In genomic region chr16:29809031-29809747, GRCh38 we compare ENCODE assay signal across 10 cellular contexts. TPM values are rescaled to one million over a fixed set of nuclear protein-coding genes. Genes with fewer than 3 reads are reported as not detected.
A peak's percentile ranks its signal among the peaks of the same experiment; 100 is the strongest.
DNase-seq lines count a peak whose midpoint lies in the region; ATAC-seq and TF ChIP-seq lines count a peak whose summit lies in the region.
"Had no signal": no experiment of that assay in that cellular context is flagged by ENCODE, and none has a peak within 500 bp of the region (broad histone marks: within the 10 kb centered on the region; RNA-seq: fewer than 3 reads in every experiment).

No MANE protein-coding gene starts in this region.

- H3K27ac ChIP-seq in heart left ventricle, result peak overlapping the region in 10 of 12 donors; percentile 19 to 99 (median 92)
- H3K27ac ChIP-seq in ascending aorta, result peak overlapping the region; percentile 88 to 94
- H3K27ac ChIP-seq in upper lobe of right lung, result peak overlapping the region; percentile 89
- H3K27ac ChIP-seq: epithelial cell of prostate had no signal

- 73 to 84% (median 74%) methylated on average over 6 to 31 of the region's 31 CpGs for WGBS in heart left ventricle, 4 donors

- no peak for ATAC-seq in heart left ventricle
- no peak for ATAC-seq in memory B cell (ENCODE audit: low read depth)
- ATAC-seq in upper lobe of right lung, result no peak
- ATAC-seq in GM19452 (IDR thresholded peaks at IDR 0.05; ENCODE audit: unreplicated experiment), result no peak
- ATAC-seq in GM18868 (IDR thresholded peaks at IDR 0.05; ENCODE audit: unreplicated experiment), result no peak

- H3K36me3 ChIP-seq in heart left ventricle, result peaks cover 0 to 25% (median 18%) of the 10 kb centered on the region in 9 donors
- peaks cover 14 to 19% of the 10 kb centered on the region in 2 donors for H3K36me3 ChIP-seq in ascending aorta
- peaks cover 21% of the 10 kb centered on the region for H3K36me3 ChIP-seq in upper lobe of right lung

- peaks cover 3 to 72% (median 62%) of the 10 kb centered on the region in 12 donors for H3K4me1 ChIP-seq in heart left ventricle
- peaks cover 18 to 49% of the 10 kb centered on the region in 2 donors for H3K4me1 ChIP-seq in ascending aorta
- peaks cover 45% of the 10 kb centered on the region for H3K4me1 ChIP-seq in upper lobe of right lung

- H3K9me3 ChIP-seq in heart left ventricle (no peaks in the 10 kb centered on the region), ascending aorta (no peaks in the 10 kb centered on the region), upper lobe of right lung (no peaks in the 10 kb centered on the region)

- H3K27me3 ChIP-seq in heart left ventricle (peaks cover 0 to 4% (median 0%) of the 10 kb centered on the region in 9 donors), ascending aorta (no peaks in the 10 kb centered on the region), upper lobe of right lung (no peaks in the 10 kb centered on the region)

- intact Hi-C loops in heart left ventricle (cut with DNase I), result loop anchor here in 2 of 10 donors (5.0 to 10.0 kb wide), 4 partner anchors 168 to 258 kb away; partner anchors contain the start of genes HIRIP3 (in 2 of the 2), INO80E (in 2 of the 2) and ALDOA (in 1 of the 2)
- intact Hi-C loops in cardiac septum (cut with DNase I), result no loop called here
- intact Hi-C loops in ascending aorta (cut with DNase I), result loop anchor here (5.0 to 10.0 kb wide), 5 partner anchors 118 to 1646 kb away; partner anchors contain the start of genes ALDOA, ARMC5, HIRIP3 and INO80E
- intact Hi-C loops in upper lobe of right lung (cut with DNase I), result no loop called here

- DNase-seq in heart left ventricle (peak in 2 of 5 donors; percentile 34 to 63), cardiac septum (ENCODE audit: low spot score) (no peak), ascending aorta (ENCODE audit: low spot score in 2 of 2) (no peak), memory B cell (ENCODE audit: low spot score in 2 of 2) (no peak), upper lobe of right lung (peak; percentile 65), DMS153 treated with DMSO at 0.1 percent for 48 hours (lab: John Stamatoyannopoulos, UW; ENCODE audit: unreplicated experiment) (no peak)
- DNase-seq: NCI-H2107 had no signal

- peaks cover 43% of the 10 kb centered on the region for H3K4me1 Mint-ChIP-seq in memory B cell

- no peak for TF ChIP-seq POLR2A in heart left ventricle (IDR thresholded peaks at IDR 0.05)

- H3K4me3 Mint-ChIP-seq in memory B cell, result peak overlapping the region; percentile 84

- peak overlapping the region in 4 of 12 donors; percentile 14 to 77 (median 65) for H3K4me3 ChIP-seq in heart left ventricle
- peak overlapping the region; percentile 64 to 75 for H3K4me3 ChIP-seq in ascending aorta
- peak overlapping the region; percentile 60 for H3K4me3 ChIP-seq in upper lobe of right lung

- H3K9me3 Mint-ChIP-seq in memory B cell, result no peaks in the 10 kb centered on the region

- H3K27ac Mint-ChIP-seq in memory B cell, result no peak overlapping the region

- H3K36me3 Mint-ChIP-seq in memory B cell, result peaks cover 8% of the 10 kb centered on the region

- no peak for TF ChIP-seq CTCF in heart left ventricle (IDR thresholded peaks at IDR 0.05)
- TF ChIP-seq CTCF in ascending aorta (IDR thresholded peaks at IDR 0.05), result no peak
- TF ChIP-seq CTCF in upper lobe of right lung (IDR thresholded peaks at IDR 0.05), result no peak

- H3K27me3 Mint-ChIP-seq in memory B cell, result peaks cover 3% of the 10 kb centered on the region

RNA-seq across cellular contexts. Expression of gene PRRT2, which starts 2.8 kb away (rescaled TPM):
- total RNA-seq in heart left ventricle (1 to 10 TPM in 5 of 9 donors, under 1 TPM in 3, not detected in 1; 0.38 to 1.8 (median 1.3) TPM), cardiac septum (2.1 TPM), ascending aorta (5.0 TPM), upper lobe of right lung (2.7 TPM)
- polyA plus RNA-seq in heart left ventricle, result 1 to 10 TPM in 1 of 2 donors, under 1 TPM in 1; 0.24 to 3.2 TPM

RNA-seq across cellular contexts. Expression of gene MAZ, which starts 2.9 kb away (rescaled TPM):
- total RNA-seq in heart left ventricle (100 to 1,000 TPM in 2 of 9 donors, 10 to 100 TPM in 7; 58.9 to 137 (median 74.0) TPM), cardiac septum (72.4 TPM), ascending aorta (146 TPM), upper lobe of right lung (148 TPM)
- polyA plus RNA-seq in heart left ventricle, result 100 to 1,000 TPM in 1 of 2 donors, 10 to 100 TPM in 1; 63.2 to 188 TPM

RNA-seq across cellular contexts. Expression of gene PAGR1, which starts 6.8 kb away (rescaled TPM):
- total RNA-seq in heart left ventricle (10 to 100 TPM; 10.8 to 23.9 (median 12.6) TPM), cardiac septum (15.6 TPM), ascending aorta (54.3 TPM), upper lobe of right lung (15.2 TPM)
- polyA plus RNA-seq in heart left ventricle, result 10 to 100 TPM; 29.2 to 32.9 TPM

RNA-seq across cellular contexts. Expression of gene MVP, which starts 11.1 kb away (rescaled TPM):
- total RNA-seq in heart left ventricle, result 100 to 1,000 TPM in 1 of 9 donors, 10 to 100 TPM in 8; 33.1 to 140 (median 44.6) TPM
- 10 to 100 TPM; 32.9 to 50.6 TPM for polyA plus RNA-seq in heart left ventricle
- total RNA-seq in cardiac septum, result 60.2 TPM
- 244 TPM for total RNA-seq in ascending aorta
- 247 TPM for total RNA-seq in upper lobe of right lung

RNA-seq across cellular contexts. Expression of gene KIF22, which starts 18.6 kb away (rescaled TPM):
- 10 to 100 TPM; 16.8 to 40.8 (median 32.2) TPM for total RNA-seq in heart left ventricle
- 10 to 100 TPM; 12.2 to 91.2 TPM for polyA plus RNA-seq in heart left ventricle
- 21.8 TPM for total RNA-seq in cardiac septum
- 28.6 TPM for total RNA-seq in ascending aorta
- total RNA-seq in upper lobe of right lung, result 19.8 TPM
